8 cellular contexts compared by ENCODE assay signal in genomic region chr7:8365499-8366110, GRCh38.
DNase-seq lines count a peak whose midpoint lies in the region; ATAC-seq and TF ChIP-seq lines count a peak whose summit lies in the region.

No MANE protein-coding gene starts in this region.

- no peaks in the 10 kb centered on the region for H3K4me1 Mint-ChIP-seq in stimulated activated naive B cell treated with anti-CD40 and anti-IgM and Interleukin-4, amounts not matched to agents 10 μg/mL and 1 μg/mL and 100 μg/mL, for 72 hours
- H3K4me1 Mint-ChIP-seq in activated T-cell treated with anti-CD3 and anti-CD28 coated beads, Interleukin-2, amount 50 U/mL, for 4 hours (ENCODE audit: low read depth): no peaks in the 10 kb centered on the region

- H3K4me3 ChIP-seq in DOHH2 (ENCODE audit: low read length): no peak overlapping the region

- peak; percentile 57 for TF ChIP-seq CTCF in DOHH2 (IDR thresholded peaks at IDR 0.05; ENCODE audit: low read depth, low read length, poor library complexity, severe bottlenecking)

- peaks cover 7% of the 10 kb centered on the region for H3K27me3 ChIP-seq in DOHH2 (ENCODE audit: control insufficient read depth, low read length)

- H3K36me3 ChIP-seq in DOHH2 (ENCODE audit: control insufficient read depth, low read length): no peaks in the 10 kb centered on the region

- H3K4me2 ChIP-seq in DOHH2 (ENCODE audit: low read length): no peak overlapping the region

- peak; percentile 85 for DNase-seq in NCI-H69 (lab: John Stamatoyannopoulos, UW)
- DNase-seq in iPS DF 19.7 (ENCODE audit: low read depth, low spot score): peak; percentile 45
- no peak for DNase-seq in activated effector memory CD4-positive, alpha-beta T cell treated with anti-CD3 and anti-CD28 coated beads, Interleukin-2, amount 50 U/mL, for 16 hours
- no peak for DNase-seq in stimulated activated naive B cell treated with anti-CD40 and anti-IgM and Interleukin-4, amounts not matched to agents 10 μg/mL and 1 μg/mL and 100 μg/mL, for 72 hours
- DNase-seq in activated T-cell treated with anti-CD3 and anti-CD28 coated beads, Interleukin-2, amount 50 U/mL, for 4 hours: no peak

- ATAC-seq in HG03159 (IDR thresholded peaks at IDR 0.05; ENCODE audit: unreplicated experiment) (peak; percentile 53), GM19023 (IDR thresholded peaks at IDR 0.05; ENCODE audit: unreplicated experiment) (no peak)
- ATAC-seq in stimulated activated naive B cell treated with anti-CD40 and anti-IgM and Interleukin-4, amounts not matched to agents 10 μg/mL and 1 μg/mL and 100 μg/mL, for 72 hours (replicated peaks): no peak
- no peak for ATAC-seq in activated T-cell treated with anti-CD3 and anti-CD28 coated beads, Interleukin-2, amount 50 U/mL, for 4 hours

- no peaks in the 10 kb centered on the region for H3K36me3 Mint-ChIP-seq in stimulated activated naive B cell treated with anti-CD40 and anti-IgM and Interleukin-4, amounts not matched to agents 10 μg/mL and 1 μg/mL and 100 μg/mL, for 72 hours
- H3K36me3 Mint-ChIP-seq in activated T-cell treated with anti-CD3 and anti-CD28 coated beads, Interleukin-2, amount 50 U/mL, for 4 hours (ENCODE audit: insufficient read depth): no peaks in the 10 kb centered on the region

- no peak overlapping the region for H3K27ac Mint-ChIP-seq in stimulated activated naive B cell treated with anti-CD40 and anti-IgM and Interleukin-4, amounts not matched to agents 10 μg/mL and 1 μg/mL and 100 μg/mL, for 72 hours

- no peaks in the 10 kb centered on the region for H3K9me2 ChIP-seq in DOHH2 (replicated peaks; ENCODE audit: control insufficient read depth, low read length)

- no peaks in the 10 kb centered on the region for H3F3A ChIP-seq in DOHH2 (ENCODE audit: control insufficient read depth, insufficient read depth)

- H4K20me1 ChIP-seq in DOHH2 (ENCODE audit: control insufficient read depth, insufficient read depth, low read depth, low read length): no peaks in the 10 kb centered on the region

- H3K4me3 Mint-ChIP-seq in stimulated activated naive B cell treated with anti-CD40 and anti-IgM and Interleukin-4, amounts not matched to agents 10 μg/mL and 1 μg/mL and 100 μg/mL, for 72 hours: no peak overlapping the region
- no peak overlapping the region for H3K4me3 Mint-ChIP-seq in activated T-cell treated with anti-CD3 and anti-CD28 coated beads, Interleukin-2, amount 50 U/mL, for 4 hours

- peaks cover 0 to 3% of the 10 kb centered on the region in 2 donors for H3K9me3 Mint-ChIP-seq in stimulated activated naive B cell treated with anti-CD40 and anti-IgM and Interleukin-4, amounts not matched to agents 10 μg/mL and 1 μg/mL and 100 μg/mL, for 72 hours
- H3K9me3 Mint-ChIP-seq in activated T-cell treated with anti-CD3 and anti-CD28 coated beads, Interleukin-2, amount 50 U/mL, for 4 hours: no peaks in the 10 kb centered on the region

- no peaks in the 10 kb centered on the region for H3K9me3 ChIP-seq in DOHH2 (ENCODE audit: control insufficient read depth, insufficient read depth, low read length)

- H3K79me2 ChIP-seq in DOHH2 (ENCODE audit: control insufficient read depth, low read length): no peaks in the 10 kb centered on the region

- no peak overlapping the region for H3K27ac ChIP-seq in DOHH2 (ENCODE audit: low read depth, low read length)

- H3K27me3 Mint-ChIP-seq in stimulated activated naive B cell treated with anti-CD40 and anti-IgM and Interleukin-4, amounts not matched to agents 10 μg/mL and 1 μg/mL and 100 μg/mL, for 72 hours: peaks cover 3 to 15% of the 10 kb centered on the region in 2 donors
- H3K27me3 Mint-ChIP-seq in activated T-cell treated with anti-CD3 and anti-CD28 coated beads, Interleukin-2, amount 50 U/mL, for 4 hours (ENCODE audit: low read depth): peaks cover 5% of the 10 kb centered on the region

- H3K4me1 ChIP-seq in DOHH2 (ENCODE audit: control insufficient read depth, low read length): no peaks in the 10 kb centered on the region

Comparison
In these comparisons a context has a peak if more than half of its experiments do, and no peak if none do; other contexts are left out.
1. DNase-seq: peak in NCI-H69 (single experiment) and iPS DF 19.7 (single experiment); none in activated effector memory CD4-positive, alpha-beta T cell treated with anti-CD3 and anti-CD28 coated beads, Interleukin-2, amount 50 U/mL, for 16 hours (single experiment), stimulated activated naive B cell treated with anti-CD40 and anti-IgM and Interleukin-4, amounts not matched to agents 10 μg/mL and 1 μg/mL and 100 μg/mL, for 72 hours (single experiment) and activated T-cell treated with anti-CD3 and anti-CD28 coated beads, Interleukin-2, amount 50 U/mL, for 4 hours (single experiment).